Comparison of ENCODE assay signal across 16 cellular contexts in genomic region chr17:29777663-29778062, GRCh38.
DNase-seq lines count a peak whose midpoint lies in the region; TF ChIP-seq lines count a peak whose summit lies in the region.
"Had no signal": no experiment of that assay in that cellular context is flagged by ENCODE, and none has a peak within 500 bp of the region (broad histone marks: within the 10 kb centered on the region; RNA-seq: fewer than 3 reads in every experiment).

No MANE protein-coding gene starts in this region.

- H3K9me3 Mint-ChIP-seq in neural progenitor cell: no peaks in the 10 kb centered on the region
- H3K9me3 Mint-ChIP-seq: CD4-positive, alpha-beta T cell; GM23338 had no signal

- H3K36me3 Mint-ChIP-seq in neural progenitor cell: peaks cover 2% of the 10 kb centered on the region

- H3K27ac ChIP-seq in A673 (ENCODE audit: low read depth, low read length, poor library complexity, severe bottlenecking): peak overlapping the region; percentile 71
- H3K27ac ChIP-seq in OCI-LY7 (ENCODE audit: low read depth, low read length, poor library complexity, severe bottlenecking): no peak overlapping the region
- no peak overlapping the region for H3K27ac ChIP-seq in trophoblast cell (ENCODE audit: low read depth, low read length)
- no peak overlapping the region for H3K27ac ChIP-seq in neural progenitor cell
- H3K27ac ChIP-seq: C4-2B had no signal

- H3K4me1 ChIP-seq in A673 (ENCODE audit: insufficient read depth, low read length, poor library complexity, severe bottlenecking) (peaks cover 44% of the 10 kb centered on the region), OCI-LY7 (ENCODE audit: insufficient read depth, low read length, poor library complexity, severe bottlenecking) (peaks cover 11% of the 10 kb centered on the region), adipocyte (ENCODE audit: control insufficient read depth, insufficient read depth, low read length) (peaks cover 5% of the 10 kb centered on the region), trophoblast cell (ENCODE audit: control insufficient read depth in 1 of 2, insufficient read depth in 2 of 2, low read length in 2 of 2) (peaks cover 0 to 2% of the 10 kb centered on the region in 2 experiments), neural progenitor cell (no peaks in the 10 kb centered on the region)

- no peak overlapping the region for H2AK5ac ChIP-seq in trophoblast cell (ENCODE audit: low read length)

- H3K4me1 Mint-ChIP-seq in neural progenitor cell: no peaks in the 10 kb centered on the region
- H3K4me1 Mint-ChIP-seq: GM23338 had no signal

- no peaks in the 10 kb centered on the region for H3K79me2 ChIP-seq in OCI-LY7 (ENCODE audit: insufficient read depth, low read depth, low read length)
- peaks cover 1% of the 10 kb centered on the region for H3K79me2 ChIP-seq in trophoblast cell (ENCODE audit: control insufficient read depth, insufficient read depth, low read length, poor library complexity)
- H3K79me2 ChIP-seq in neural progenitor cell (ENCODE audit: low read depth): no peaks in the 10 kb centered on the region

- no peaks in the 10 kb centered on the region for H3K9me3 ChIP-seq in A673 (ENCODE audit: low read depth, low read length, poor library complexity, severe bottlenecking)
- no peaks in the 10 kb centered on the region for H3K9me3 ChIP-seq in OCI-LY7 (ENCODE audit: low read length)
- H3K9me3 ChIP-seq in adipocyte (ENCODE audit: control insufficient read depth, low read length): no peaks in the 10 kb centered on the region
- H3K9me3 ChIP-seq in trophoblast cell (ENCODE audit: insufficient read depth, low read depth, low read length): no peaks in the 10 kb centered on the region
- H3K9me3 ChIP-seq in neural progenitor cell (ENCODE audit: low read depth): no peaks in the 10 kb centered on the region
- H3K9me3 ChIP-seq: Caco-2 had no signal

- H2BK120ac ChIP-seq in trophoblast cell (ENCODE audit: insufficient read depth, low read length, poor library complexity): no peak overlapping the region

- TF ChIP-seq CTCF in A673 (conservative IDR thresholded peaks at IDR 0.05; ENCODE audit: low read depth, low read length) (no peak), OCI-LY7 (conservative IDR thresholded peaks at IDR 0.05; ENCODE audit: low read length) (no peak), neural progenitor cell (IDR thresholded peaks at IDR 0.05) (no peak)

- H3K23ac ChIP-seq in trophoblast cell (ENCODE audit: low read length): no peak overlapping the region

- no peaks in the 10 kb centered on the region for H3K9me2 ChIP-seq in OCI-LY7 (ENCODE audit: insufficient read depth, low read length)

- H3K27me3 Mint-ChIP-seq in neural progenitor cell (ENCODE audit: insufficient read depth, low read depth): no peaks in the 10 kb centered on the region
- H3K27me3 Mint-ChIP-seq: CD4-positive, alpha-beta T cell had no signal

- no peak overlapping the region for H4K12ac ChIP-seq in trophoblast cell (ENCODE audit: low read depth, low read length)

- DNase-seq in A673 (ENCODE audit: low spot score) (no peak), OCI-LY7 (ENCODE audit: low spot score) (no peak), adipocyte (ENCODE audit: low read depth) (peak; percentile 17), trophoblast cell (peak; percentile 35 to 68), NCI-H1694 treated with DMSO at 0.1 percent for 48 hours (lab: John Stamatoyannopoulos, UW) (no peak), neural progenitor cell (ENCODE audit: low spot score) (no peak)
- no peak for DNase-seq in activated CD4-positive, alpha-beta T cell treated with anti-CD3 and anti-CD28 coated beads, Interleukin-2, amount 50 U/mL, for 1 hour
- DNase-seq: AML-193; Caco-2; CD4-positive, alpha-beta T cell; DMS153; DMS79; GDM1; HCEC 1CT had no signal

- no peak overlapping the region for H3K4ac ChIP-seq in trophoblast cell (ENCODE audit: low read depth, low read length)

- intact Hi-C loops in A673 (cut with micrococcal nuclease; ENCODE audit: unreplicated experiment): loop anchor here (2.0 kb wide), 2 partner anchors 13 to 51 kb away; no protein-coding TSS in a partner anchor
- intact Hi-C loops in OCI-LY7 (cut with micrococcal nuclease; ENCODE audit: unreplicated experiment): no loop called here

- no peak overlapping the region for H4K8ac ChIP-seq in trophoblast cell (ENCODE audit: low read depth, low read length)

- no TSS peak for BruUV-seq in A673 (replicated peaks; lab: Mats Ljungman, UMichigan)
- TSS peak; percentile 34 for BruUV-seq in OCI-LY7 (replicated peaks; lab: Mats Ljungman, UMichigan)

- H3K4me3 Mint-ChIP-seq in neural progenitor cell: no peak overlapping the region
- H3K4me3 Mint-ChIP-seq: CD4-positive, alpha-beta T cell; GM23338 had no signal

- H3K4me3 ChIP-seq in A673 (ENCODE audit: low read depth, low read length, poor library complexity, severe bottlenecking) (no peak overlapping the region), OCI-LY7 (ENCODE audit: low read depth, low read length, poor library complexity, severe bottlenecking) (no peak overlapping the region), adipocyte (ENCODE audit: low read length) (no peak overlapping the region), trophoblast cell (ENCODE audit: low read depth, low read length) (no peak overlapping the region), neural progenitor cell (no peak overlapping the region)
- H3K4me3 ChIP-seq: GM23338 had no signal

- CTCF ChIA-PET in A673 (lab: Charles Lee): no interaction called here
- CTCF ChIA-PET in OCI-LY7 (lab: Charles Lee; ENCODE audit: unreplicated experiment): no interaction called here

- POLR2A ChIA-PET in A673 (lab: Charles Lee; ENCODE audit: low non-redundant PET): no interaction called here
- POLR2A ChIA-PET in OCI-LY7 (lab: Charles Lee): interaction anchor here (2.2 kb wide), 1 partner anchor 54 kb away, joined by 8 read pairs; no protein-coding TSS in a partner anchor

- H2BK5ac ChIP-seq in trophoblast cell (ENCODE audit: low read depth, low read length, poor library complexity): no peak overlapping the region

- H3K18ac ChIP-seq in trophoblast cell (ENCODE audit: low read length): no peak overlapping the region

- no peak overlapping the region for H4K91ac ChIP-seq in trophoblast cell (ENCODE audit: low read depth, low read length)

- no peak overlapping the region for H2AFZ ChIP-seq in OCI-LY7 (ENCODE audit: low read length)
- no peak overlapping the region for H2AFZ ChIP-seq in trophoblast cell (ENCODE audit: insufficient read depth, low read length, poor library complexity)
- no peak overlapping the region for H2AFZ ChIP-seq in neural progenitor cell (replicated peaks)
- H2AFZ ChIP-seq: GM23338 had no signal

- H3K27ac Mint-ChIP-seq in neural progenitor cell: no peak overlapping the region
- H3K27ac Mint-ChIP-seq: CD4-positive, alpha-beta T cell; GM23338 had no signal

- no peaks in the 10 kb centered on the region for H3K79me1 ChIP-seq in trophoblast cell (ENCODE audit: low read length)

- WGBS in trophoblast cell (ENCODE audit: extremely low coverage, insufficient coverage, insufficient read length): no CpG with 5 or more reads among the region's 1 CpG

- no peak overlapping the region for H3K14ac ChIP-seq in trophoblast cell (ENCODE audit: low read length)

- H3K4me2 ChIP-seq in OCI-LY7 (ENCODE audit: low read length) (no peak overlapping the region), trophoblast cell (ENCODE audit: low read length) (no peak overlapping the region), neural progenitor cell (no peak overlapping the region)
- H3K4me2 ChIP-seq: GM23338 had no signal

- H3K9ac ChIP-seq in adipocyte (ENCODE audit: low read length) (no peak overlapping the region), trophoblast cell (ENCODE audit: low read length) (no peak overlapping the region), neural progenitor cell (no peak overlapping the region)

- H3F3A ChIP-seq in neural progenitor cell (ENCODE audit: low read depth): peaks cover 3% of the 10 kb centered on the region

- H4K20me1 ChIP-seq in OCI-LY7 (ENCODE audit: insufficient read depth, low read length) (no peaks in the 10 kb centered on the region), neural progenitor cell (ENCODE audit: low read depth) (no peaks in the 10 kb centered on the region)

- H3K27me3 ChIP-seq in A673 (replicated peaks; ENCODE audit: insufficient read depth, low read depth, low read length, poor library complexity) (no peaks in the 10 kb centered on the region), adipocyte (replicated peaks; ENCODE audit: control insufficient read depth, insufficient read depth, low read length) (no peaks in the 10 kb centered on the region), trophoblast cell (ENCODE audit: insufficient read depth, low read length) (no peaks in the 10 kb centered on the region), neural progenitor cell (no peaks in the 10 kb centered on the region)

- H2BK12ac ChIP-seq in trophoblast cell (ENCODE audit: low read length): no peak overlapping the region

- no peaks in the 10 kb centered on the region for H3K36me3 ChIP-seq in A673 (ENCODE audit: insufficient read depth, low read length, poor library complexity, severe bottlenecking)
- peaks cover 20% of the 10 kb centered on the region for H3K36me3 ChIP-seq in OCI-LY7 (ENCODE audit: insufficient read depth, low read length)
- H3K36me3 ChIP-seq in adipocyte (ENCODE audit: control insufficient read depth, insufficient read depth, low read length, severe bottlenecking): no peaks in the 10 kb centered on the region
- H3K36me3 ChIP-seq in trophoblast cell (ENCODE audit: control insufficient read depth in 1 of 2, insufficient read depth in 2 of 2, low read length in 2 of 2): no peaks in the 10 kb centered on the region
- no peaks in the 10 kb centered on the region for H3K36me3 ChIP-seq in neural progenitor cell

Comparison
In these comparisons a context has a peak if more than half of its experiments do, and no peak if none do; other contexts are left out.
1. DNase-seq: peak in adipocyte (single experiment) and trophoblast cell (2 of 2); none in A673 (single experiment), OCI-LY7 (single experiment), NCI-H1694 treated with DMSO at 0.1 percent for 48 hours (single experiment), neural progenitor cell (single experiment) and activated CD4-positive, alpha-beta T cell treated with anti-CD3 and anti-CD28 coated beads, Interleukin-2, amount 50 U/mL, for 1 hour (single experiment).